In the genomic region with DNA sequence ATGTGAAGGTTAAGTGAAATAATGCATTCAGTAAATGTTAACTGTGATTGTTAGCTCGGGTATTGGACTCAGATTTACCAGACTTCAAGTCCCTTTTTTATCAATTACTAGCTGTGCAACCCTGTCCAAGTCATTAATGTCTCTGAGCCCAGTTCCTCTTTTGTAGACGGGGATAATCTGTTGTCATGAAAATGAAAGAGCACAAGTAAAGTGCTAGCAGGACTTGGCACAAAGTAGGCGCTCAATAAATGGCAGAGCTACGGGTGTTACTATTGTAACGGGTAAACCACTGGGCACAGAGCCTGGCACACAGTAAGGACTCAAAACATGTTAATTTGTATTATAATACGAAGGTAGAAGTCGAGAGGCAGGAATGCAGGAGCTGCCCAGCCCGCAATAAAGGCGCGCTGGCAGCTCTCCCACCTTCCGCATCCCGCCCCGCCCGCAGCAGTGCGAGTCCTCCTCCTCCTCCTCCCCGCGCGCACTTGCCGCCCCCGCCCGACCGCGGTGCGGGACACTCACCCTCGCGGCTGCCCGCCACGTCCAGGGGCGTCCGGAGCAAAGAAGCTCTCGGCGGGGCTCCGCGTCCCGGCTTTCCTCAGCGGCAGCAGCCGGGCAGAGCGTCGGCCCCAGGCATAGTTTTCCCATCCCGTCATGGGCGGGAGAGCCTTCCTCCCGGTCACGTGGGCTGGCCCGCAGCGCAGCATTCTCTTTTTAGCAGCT, we compare ENCODE assay signal across 8 cellular contexts. TPM values are rescaled to one million over a fixed set of nuclear protein-coding genes. Genes with fewer than 3 reads are reported as not detected.
DNase-seq lines count a peak whose midpoint lies in the region; ATAC-seq, FAIRE-seq and TF ChIP-seq lines count a peak whose summit lies in the region.

A gene with protein sequence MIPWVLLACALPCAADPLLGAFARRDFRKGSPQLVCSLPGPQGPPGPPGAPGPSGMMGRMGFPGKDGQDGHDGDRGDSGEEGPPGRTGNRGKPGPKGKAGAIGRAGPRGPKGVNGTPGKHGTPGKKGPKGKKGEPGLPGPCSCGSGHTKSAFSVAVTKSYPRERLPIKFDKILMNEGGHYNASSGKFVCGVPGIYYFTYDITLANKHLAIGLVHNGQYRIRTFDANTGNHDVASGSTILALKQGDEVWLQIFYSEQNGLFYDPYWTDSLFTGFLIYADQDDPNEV (minus strand): TSS at position 637 of the 723 bp plus-strand sequence. CDS start 15,615 bp downstream, outside the sequence.

- no peak for TF ChIP-seq RAD21 in HepG2 (CRISPR knock-in tag; IDR thresholded peaks at IDR 0.05)

- intact Hi-C loops in HepG2 (cut with micrococcal nuclease; ENCODE audit: unreplicated experiment) = no loop called here

- peak; percentile 60 for ATAC-seq in GM19463 (IDR thresholded peaks at IDR 0.05; ENCODE audit: unreplicated experiment)
- ATAC-seq in HepG2 = peak; percentile 78
- ATAC-seq in stimulated activated memory B cell treated with anti-CD40 and anti-IgM and Interleukin-4, amounts not matched to agents 10 μg/mL and 1 μg/mL and 100 μg/mL, for 72 hours = no peak

- POLR2A ChIA-PET in RWPE1 (lab: Yijun Ruan, JAX; ENCODE audit: low non-redundant PET) = no interaction called here
- POLR2A ChIA-PET in HepG2 (lab: Yijun Ruan, JAX) = no interaction called here

- no peaks in the 10 kb centered on the region for H3K9me3 ChIP-seq in HepG2 (ENCODE audit: low read length)

- TF ChIP-seq CTCF in RWPE1 (conservative IDR thresholded peaks at IDR 0.05; ENCODE audit: low read depth) (no peak), HepG2 (CRISPR knock-in tag; IDR thresholded peaks at IDR 0.05) (no peak), GM13976 (IDR thresholded peaks at IDR 0.05; ENCODE audit: borderline replicate concordance, control extremely low read depth, extremely low read depth, insufficient read depth, missing control alignments) (no peak)

- no TSS peak for BruUV-seq in HepG2 (replicated peaks; lab: Mats Ljungman, UMichigan)

- no peaks in the 10 kb centered on the region for H3K36me3 ChIP-seq in HepG2 (replicated peaks in 1 of 2; ENCODE audit: control insufficient read depth in 1 of 2, insufficient read depth in 2 of 2, low read length in 2 of 2)

- CTCF ChIA-PET in RWPE1 (lab: Yijun Ruan, JAX) (interaction anchor here (0.6 to 1.8 kb wide), 9 partner anchors 9 to 936 kb away, joined by 3 to 7 read pairs (median 5); no protein-coding TSS in a partner anchor), HepG2 (lab: Yijun Ruan, JAX; ENCODE audit: low intra/inter-chr PET ratio, low total read pairs) (no interaction called here)

- in situ Hi-C loops in HepG2 (cut with HindIII; ENCODE audit: extremely low pct_ligation_motif_present, low pct_unique_long_range_greater_than_20kb) = no loop called here
- in situ Hi-C loops in GM13976 (cut with MboI; ENCODE audit: low sequenced_read_pairs, unreplicated experiment) = no loop called here

- H3K4me3 Mint-ChIP-seq in stimulated activated memory B cell treated with anti-CD40 and anti-IgM and Interleukin-4, amounts not matched to agents 10 μg/mL and 1 μg/mL and 100 μg/mL, for 72 hours = peak within 1 kb of the TSS; percentile 52

- no peaks in the 10 kb centered on the region for H3K36me3 Mint-ChIP-seq in stimulated activated memory B cell treated with anti-CD40 and anti-IgM and Interleukin-4, amounts not matched to agents 10 μg/mL and 1 μg/mL and 100 μg/mL, for 72 hours

- no peak within 1 kb of the TSS for H3K27ac Mint-ChIP-seq in stimulated activated memory B cell treated with anti-CD40 and anti-IgM and Interleukin-4, amounts not matched to agents 10 μg/mL and 1 μg/mL and 100 μg/mL, for 72 hours

- WGBS in HepG2 (ENCODE audit: low lambda C conversion rate) = 11% methylated on average over 6 of the region's 45 CpGs

- H3K27ac ChIP-seq in RWPE1 (no peak within 1 kb of the TSS), HepG2 (ENCODE audit: extremely low read length, insufficient read depth, low read length) (no peak within 1 kb of the TSS)

- FAIRE-seq in HepG2 (lab: Jason Lieb, UNC) = no peak

- no peaks in the 10 kb centered on the region for H3K4me1 ChIP-seq in HepG2 (ENCODE audit: insufficient read depth, low read length)

- H3K79me2 ChIP-seq in HepG2 (ENCODE audit: insufficient read depth, low read length) = no peaks in the 10 kb centered on the region

- peaks cover 85% of the 10 kb centered on the region for H3K27me3 Mint-ChIP-seq in stimulated activated memory B cell treated with anti-CD40 and anti-IgM and Interleukin-4, amounts not matched to agents 10 μg/mL and 1 μg/mL and 100 μg/mL, for 72 hours

- no peak for TF ChIP-seq POLR2A in HepG2 (IDR thresholded peaks at IDR 0.05; ENCODE audit: insufficient read depth in 1 of 2, low read depth in 2 of 2, low read length in 2 of 2)

- H4K20me1 ChIP-seq in HepG2 (ENCODE audit: insufficient read depth, low read length) = no peaks in the 10 kb centered on the region

- H3K9ac ChIP-seq in HepG2 (ENCODE audit: insufficient read depth, low read depth, low read length) = no peak within 1 kb of the TSS

- no peaks in the 10 kb centered on the region for H3K9me3 Mint-ChIP-seq in stimulated activated memory B cell treated with anti-CD40 and anti-IgM and Interleukin-4, amounts not matched to agents 10 μg/mL and 1 μg/mL and 100 μg/mL, for 72 hours

- TF ChIP-seq EP300 in HepG2 (IDR thresholded peaks at IDR 0.05; ENCODE audit: low read depth in 2 of 2, low read length in 2 of 2) (no peak), HepG2 (CRISPR knock-in tag; IDR thresholded peaks at IDR 0.05; ENCODE audit: borderline replicate concordance) (no peak)

- H3K4me3 ChIP-seq in HepG2 (replicated peaks in 1 of 3; ENCODE audit: insufficient read depth in 1 of 3, low read depth in 2 of 3, low read length in 3 of 3) = peak within 1 kb of the TSS in 2 of 3 experiments; percentile 37 to 48; a peak in 4 of 6 replicates

- peak; percentile 94 for DNase-seq in AG20443 (ENCODE audit: low spot score)
- peak; percentile 87 for DNase-seq in RWPE1 (ENCODE audit: low spot score)
- DNase-seq in dermis blood vessel endothelial cell = peak; percentile 57
- no peak for DNase-seq in HepG2 (ENCODE audit: low spot score)
- DNase-seq in GM13976 (ENCODE audit: low spot score) = no peak
- DNase-seq in NCI-H1105 (lab: John Stamatoyannopoulos, UW) = no peak

- H3K4me2 ChIP-seq in HepG2 (ENCODE audit: low read depth, low read length) = peak within 1 kb of the TSS; percentile 43; the same call in 1 of the 2 replicates

- H3K27me3 ChIP-seq in HepG2 (ENCODE audit: control insufficient read depth in 1 of 2, insufficient read depth in 2 of 2, low read length in 2 of 2) = peaks cover 7 to 32% of the 10 kb centered on the region in 2 experiments; a peak in 4 of 5 replicates

- H3K4me1 Mint-ChIP-seq in stimulated activated memory B cell treated with anti-CD40 and anti-IgM and Interleukin-4, amounts not matched to agents 10 μg/mL and 1 μg/mL and 100 μg/mL, for 72 hours = peaks cover 10% of the 10 kb centered on the region

- H2AFZ ChIP-seq in HepG2 (ENCODE audit: low read length) = no peak within 1 kb of the TSS

TF ChIP-seq in HepG2, 621 proteins besides CTCF, POLR2A, EP300 and RAD21 (continues in another document):
- no peak for TF ChIP-seq IKZF5 (CRISPR knock-in tag; IDR thresholded peaks at IDR 0.05)
- TF ChIP-seq DR1 (CRISPR knock-in tag; IDR thresholded peaks at IDR 0.05) = no peak
- no peak for TF ChIP-seq ZNF652 (CRISPR knock-in tag; IDR thresholded peaks at IDR 0.05; ENCODE audit: borderline replicate concordance, low read depth)
- no peak for TF ChIP-seq ERF (CRISPR knock-in tag; IDR thresholded peaks at IDR 0.05)

RNA-seq across cellular contexts. Expression of the gene that starts here (rescaled TPM):
- 0.17 and 0.28 TPM in 2 replicates for total RNA-seq in dermis blood vessel endothelial cell
- not detected in 2 replicates for total RNA-seq in HepG2 (2016; rRNA removed; fragmentation: Illumina TruSeq; extraction: Trizol)
- not detected in 2 replicates for total RNA-seq in HepG2 (2016; cell fraction: cytosol; rRNA removed; fragmentation: Illumina TruSeq; extraction: Trizol; ENCODE audit: low read depth)
- total RNA-seq in HepG2 (2016; cell fraction: insoluble cytoplasmic fraction; rRNA removed; fragmentation: Illumina TruSeq; extraction: Trizol) = not detected in 2 replicates
- not detected in 2 replicates for total RNA-seq in HepG2 (2016; cell fraction: membrane; rRNA removed; fragmentation: Illumina TruSeq; extraction: Trizol)
- not detected in 2 replicates for total RNA-seq in HepG2 (2016; cell fraction: nucleus; rRNA removed; fragmentation: Illumina TruSeq; extraction: Trizol)
- polyA plus RNA-seq in HepG2 (2011; rRNA removed) = not detected in 2 replicates
- not detected in 2 replicates for polyA plus RNA-seq in HepG2 (2011; cell fraction: cytosol; rRNA removed)
- polyA plus RNA-seq in HepG2 (2011; cell fraction: nucleus; rRNA removed) = not detected in 2 replicates
- polyA plus RNA-seq in HepG2 (2012) = not detected in 2 replicates
- not detected in 2 replicates for polyA plus RNA-seq in HepG2 (2016; cell fraction: cytosol; fragmentation: Illumina TruSeq; extraction: Trizol; ENCODE audit: low read depth)
- polyA plus RNA-seq in HepG2 (2016; cell fraction: insoluble cytoplasmic fraction; fragmentation: Illumina TruSeq; extraction: Trizol; ENCODE audit: low read depth) = not detected in 2 replicates
- not detected in 2 replicates for polyA plus RNA-seq in HepG2 (2016; cell fraction: membrane; fragmentation: Illumina TruSeq; extraction: Trizol; ENCODE audit: low read depth)
- not detected in 2 replicates for polyA plus RNA-seq in HepG2 (2016; cell fraction: nucleus; fragmentation: Illumina TruSeq; extraction: Trizol; ENCODE audit: insufficient read depth, low read depth)
- polyA minus RNA-seq in HepG2 (2011; rRNA and poly(A)+ RNA removed; ENCODE audit: low replicate concordance) = not detected in 2 replicates
- not detected in 2 replicates for polyA minus RNA-seq in HepG2 (2011; cell fraction: cytosol; rRNA and poly(A)+ RNA removed)
- not detected in 2 replicates for polyA minus RNA-seq in HepG2 (2011; cell fraction: nucleus; rRNA and poly(A)+ RNA removed)

Comparison
In these comparisons a context has a peak if more than half of its experiments do, and no peak if none do; other contexts are left out.
1. Peak in DNase-seq in dermis blood vessel endothelial cell; RNA of the gene not detected or under 1 TPM.
2. Peak in ATAC-seq, H3K4me3 ChIP-seq and H3K4me2 ChIP-seq in HepG2; RNA of the gene not detected or under 1 TPM.
3. DNase-seq: peak in AG20443 (single experiment) and RWPE1 (single experiment); none in HepG2 (single experiment), GM13976 (single experiment) and NCI-H1105 (single experiment).